Comparison of ENCODE assay signal across 1 cellular context in genomic region chr6:49637333-49637698, GRCh38.
TF ChIP-seq lines count a peak whose summit lies in the region.

No MANE protein-coding gene starts in this region.

TF ChIP-seq in K562, 482 proteins besides CTCF, POLR2A, EP300 and RAD21 (continued from another document):
- TF ChIP-seq MLLT1 (IDR thresholded peaks at IDR 0.05) = no peak
- TF ChIP-seq ZBTB17 (CRISPR knock-in tag; IDR thresholded peaks at IDR 0.05) = no peak
- no peak for TF ChIP-seq HDAC8 (tag; IDR thresholded peaks at IDR 0.05)
- no peak for TF ChIP-seq ZNF253 (CRISPR knock-in tag; conservative IDR thresholded peaks at IDR 0.05)
- TF ChIP-seq FOXJ2 (tag; IDR thresholded peaks at IDR 0.05) = peak; percentile 31; the same call in 1 of the 2 replicates
- no peak for TF ChIP-seq MAX (CRISPR knock-in tag; IDR thresholded peaks at IDR 0.05)
- no peak for TF ChIP-seq TAF9B (IDR thresholded peaks at IDR 0.05; ENCODE audit: partially characterized antibody)
- no peak for TF ChIP-seq ETV1 (tag; conservative IDR thresholded peaks at IDR 0.05; ENCODE audit: low read depth)
- TF ChIP-seq ZEB2 (IDR thresholded peaks at IDR 0.05) = no peak
- TF ChIP-seq ZBTB33 (CRISPR knock-in tag; IDR thresholded peaks at IDR 0.05) = no peak
- no peak for TF ChIP-seq MAFG (tag; conservative IDR thresholded peaks at IDR 0.05)
- no peak for TF ChIP-seq HNRNPK (IDR thresholded peaks at IDR 0.05; ENCODE audit: low read depth, low read length, poor library complexity, severe bottlenecking)
- TF ChIP-seq HOXB6 (CRISPR knock-in tag; IDR thresholded peaks at IDR 0.05; ENCODE audit: borderline replicate concordance) = no peak
- no peak for TF ChIP-seq ZNF280A (IDR thresholded peaks at IDR 0.05; ENCODE audit: low read depth, partially characterized antibody)
- TF ChIP-seq ZNF282 (CRISPR knock-in tag; IDR thresholded peaks at IDR 0.05) = no peak
- no peak for TF ChIP-seq FOXJ3 (CRISPR knock-in tag; IDR thresholded peaks at IDR 0.05)
- TF ChIP-seq THRA (IDR thresholded peaks at IDR 0.05) = no peak
- no peak for TF ChIP-seq NFYB (IDR thresholded peaks at IDR 0.05; ENCODE audit: extremely low read depth, insufficient read length)
- TF ChIP-seq NCOA2 (IDR thresholded peaks at IDR 0.05; ENCODE audit: partially characterized antibody in 2 of 2) = no peak
- no peak for TF ChIP-seq BRD4 (IDR thresholded peaks at IDR 0.05)
- TF ChIP-seq ZNF165 (CRISPR knock-in tag; IDR thresholded peaks at IDR 0.05; ENCODE audit: borderline replicate concordance) = no peak
- TF ChIP-seq LARP7 (IDR thresholded peaks at IDR 0.05) = no peak
- no peak for TF ChIP-seq E2F6 (IDR thresholded peaks at IDR 0.05; ENCODE audit: borderline replicate concordance in 1 of 2, extremely low read depth in 1 of 2, insufficient read depth in 1 of 2, insufficient read length in 1 of 2, low read depth in 1 of 2, low read length in 1 of 2, poor library complexity in 1 of 2, severe bottlenecking in 1 of 2)
- no peak for TF ChIP-seq ZNF609 (CRISPR knock-in tag; IDR thresholded peaks at IDR 0.05; ENCODE audit: borderline replicate concordance)
- no peak for TF ChIP-seq ATF4 (CRISPR knock-in tag; IDR thresholded peaks at IDR 0.05)
- TF ChIP-seq CHD1 (IDR thresholded peaks at IDR 0.05; ENCODE audit: low read length) = no peak
- no peak for TF ChIP-seq ZNF830 (CRISPR knock-in tag; IDR thresholded peaks at IDR 0.05)
- TF ChIP-seq HDAC2 (IDR thresholded peaks at IDR 0.05) = peak; percentile 14; the same call in 1 of the 2 replicates
- no peak for TF ChIP-seq ZNF655 (CRISPR knock-in tag; IDR thresholded peaks at IDR 0.05)
- peak; percentile 8; the same call in 1 of the 2 replicates for TF ChIP-seq SMARCA4 (IDR thresholded peaks at IDR 0.05)
- TF ChIP-seq GMEB1 (CRISPR knock-in tag; IDR thresholded peaks at IDR 0.05) = no peak
- peak in 1 of 2 experiments; percentile 21; a peak in 2 of 4 replicates for TF ChIP-seq KDM1A (IDR thresholded peaks at IDR 0.05)
- no peak for TF ChIP-seq GABPA (tag; conservative IDR thresholded peaks at IDR 0.05; ENCODE audit: low read depth)
- TF ChIP-seq HDAC1 (IDR thresholded peaks at IDR 0.05) = peak in 1 of 2 experiments; percentile 14; a peak in 1 of 4 replicates
- TF ChIP-seq ZNF589 (CRISPR knock-in tag; IDR thresholded peaks at IDR 0.05; ENCODE audit: low read depth) = no peak
- no peak for TF ChIP-seq WHSC1 (IDR thresholded peaks at IDR 0.05; ENCODE audit: low read length)
- TF ChIP-seq BRF2 (IDR thresholded peaks at IDR 0.05; ENCODE audit: borderline replicate concordance, insufficient read depth, insufficient read length) = no peak
- peak; percentile 99 for TF ChIP-seq SPI1 (IDR thresholded peaks at IDR 0.05; ENCODE audit: borderline replicate concordance, low read depth, low read length)
- 0 out of 4 replicates have a peak, but pooled peaks of 1 of the 2 experiments have one; percentile 53 for TF ChIP-seq TEAD1 (CRISPR knock-in tag; IDR thresholded peaks at IDR 0.05)
- TF ChIP-seq RBM22 (IDR thresholded peaks at IDR 0.05; ENCODE audit: low read depth, low read length, poor library complexity, severe bottlenecking) = no peak
- no peak for TF ChIP-seq GTF2F1 (IDR thresholded peaks at IDR 0.05; ENCODE audit: low read depth, low read length)
- no peak for TF ChIP-seq ARID3A (IDR thresholded peaks at IDR 0.05; ENCODE audit: borderline replicate concordance, low read depth, low read length)
